In the genomic region with DNA sequence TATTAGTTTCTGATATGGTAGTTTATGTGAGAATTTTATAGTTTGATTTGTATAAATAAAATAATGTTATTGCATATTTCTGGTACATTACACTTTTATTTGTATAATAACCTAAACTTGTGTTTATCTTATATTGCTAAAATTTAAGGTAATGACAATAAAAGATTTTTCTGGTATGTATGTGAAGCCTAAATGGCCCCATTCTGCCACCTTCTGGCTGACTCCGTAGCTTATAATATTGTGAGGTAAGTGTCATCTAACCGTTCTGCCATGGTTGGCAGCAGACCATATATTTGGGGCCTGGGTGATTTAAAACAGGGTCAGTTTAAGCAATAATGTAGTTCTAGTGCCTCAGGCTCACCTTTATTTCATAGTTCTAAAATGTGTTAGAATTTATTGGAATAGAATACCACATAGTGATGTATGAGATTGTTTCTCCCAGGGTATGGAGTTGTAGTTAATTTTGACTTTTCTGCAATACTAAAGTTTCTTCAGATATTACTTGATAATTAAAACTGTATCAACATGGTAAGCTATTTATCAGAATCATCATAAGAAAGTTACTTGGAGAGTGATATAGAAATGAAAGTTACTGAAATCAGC, we compare ENCODE assay signal across 8 cellular contexts. TPM values are rescaled to one million over a fixed set of nuclear protein-coding genes. Genes with fewer than 3 reads are reported as not detected.
DNase-seq lines count a peak whose midpoint lies in the region; ATAC-seq and TF ChIP-seq lines count a peak whose summit lies in the region.

No MANE protein-coding gene starts in this region.

- intact Hi-C loops in posterior cingulate gyrus (cut with DNase I), result loop anchor here (1.0 to 2.0 kb wide), 2 partner anchors 191 to 218 kb away; no protein-coding TSS in a partner anchor

- peak; percentile 77 for TF ChIP-seq CTCF in fibroblast of the aortic adventitia (IDR thresholded peaks at IDR 0.05; ENCODE audit: insufficient read depth, low read length)

- H3K4me3 ChIP-seq in fibroblast of the aortic adventitia (ENCODE audit: low read depth, low read length), result no peak overlapping the region

- peak; percentile 52 for DNase-seq in activated gamma-delta T cell treated with Interleukin-2 at 50 U/mL for 16 hours
- no peak for DNase-seq in activated gamma-delta T cell (lab: John Stamatoyannopoulos, UW)
- peak; percentile 22 for DNase-seq in NCI-H526 treated with DMSO at 0.1 percent for 48 hours (lab: John Stamatoyannopoulos, UW)
- peak; percentile 28 for DNase-seq in activated T-cell treated with anti-CD3 and anti-CD28 coated beads for 1 hour (ENCODE audit: low read depth)
- peak; percentile 78 for DNase-seq in fibroblast of the aortic adventitia (ENCODE audit: low read depth)
- DNase-seq in posterior cingulate gyrus, result peak in 8 of 10 donors; percentile 35 to 86 (median 60)
- no peak for DNase-seq in NCI-H187 treated with DMSO at 0.1 percent for 48 hours (lab: John Stamatoyannopoulos, UW)

- ATAC-seq in HG03139 (IDR thresholded peaks at IDR 0.05; ENCODE audit: unreplicated experiment), result peak; percentile 63

RNA-seq across cellular contexts. Expression of a gene that starts 21.2 kb away (rescaled TPM):
- 18.3 and 30.3 TPM in 2 replicates for total RNA-seq in fibroblast of the aortic adventitia (ENCODE audit: low replicate concordance)

Comparison
In these comparisons a context has a peak if more than half of its experiments do, and no peak if none do; other contexts are left out.
1. DNase-seq: peak in activated gamma-delta T cell treated with Interleukin-2 at 50 U/mL for 16 hours (single experiment), NCI-H526 treated with DMSO at 0.1 percent for 48 hours (single experiment), activated T-cell treated with anti-CD3 and anti-CD28 coated beads for 1 hour (single experiment), fibroblast of the aortic adventitia (single experiment) and posterior cingulate gyrus (8 of 10); none in activated gamma-delta T cell (single experiment) and NCI-H187 treated with DMSO at 0.1 percent for 48 hours (single experiment).